ENCODE assay signal across 8 cellular contexts in the genomic region with DNA sequence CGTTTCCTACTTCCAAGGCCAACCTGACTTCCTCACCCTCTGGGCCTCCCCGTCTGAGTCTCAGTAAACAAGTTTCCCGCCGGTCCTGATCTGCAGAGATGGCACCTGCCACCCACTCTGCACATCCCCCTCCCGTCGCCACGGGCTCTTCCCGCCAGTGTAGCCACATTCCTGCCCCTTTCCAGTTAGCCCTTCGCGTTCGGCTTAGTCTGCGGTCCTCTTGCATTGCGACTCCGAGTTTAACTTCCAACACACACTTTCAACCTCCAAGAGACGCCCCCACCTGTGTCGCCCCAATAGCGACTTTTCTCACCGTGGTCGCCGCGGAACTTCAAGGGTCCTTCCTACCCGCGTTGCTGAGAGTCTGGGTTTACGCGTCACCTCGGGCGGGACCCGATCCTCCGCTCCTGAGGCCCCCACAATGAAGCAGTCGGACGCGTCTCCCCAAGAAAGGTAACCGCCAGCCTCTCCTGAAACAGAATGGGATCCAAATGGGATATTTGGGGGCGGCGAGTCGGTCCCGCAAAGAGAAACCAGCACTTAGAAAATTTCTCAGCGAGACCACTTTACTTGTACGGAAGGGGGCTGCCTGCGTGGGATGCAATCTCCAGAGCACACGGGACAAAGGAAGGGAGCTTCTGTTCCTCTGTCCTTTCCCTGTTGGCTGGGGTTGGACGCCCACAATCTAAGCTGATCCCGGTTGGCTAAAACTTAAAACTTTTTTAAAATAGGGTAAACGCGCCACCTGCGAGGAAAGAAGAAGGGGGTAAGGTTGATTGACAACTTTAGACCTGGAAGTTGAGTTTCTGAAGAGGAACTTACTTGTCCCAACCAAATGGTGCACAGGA. TPM values are rescaled to one million over a fixed set of nuclear protein-coding genes. Genes with fewer than 3 reads are reported as not detected.
DNase-seq lines count a peak whose midpoint lies in the region; ATAC-seq and TF ChIP-seq lines count a peak whose summit lies in the region.

No MANE protein-coding gene starts in this region.

- CTCF ChIA-PET in CD4-positive, alpha-beta memory T cell (lab: Charles Lee; ENCODE audit: partially characterized antibody) = interaction anchor here (1.1 kb wide), 1 partner anchor 40 kb away, joined by 4 read pairs; a partner anchor contains a TSS
- CTCF ChIA-PET in HCT116 (lab: Charles Lee) = interaction anchor here (0.9 to 1.9 kb wide), 4 partner anchors 13 to 61 kb away, joined by 3 to 5 read pairs (median 4); no protein-coding TSS in a partner anchor

- intact Hi-C loops in CD4-positive, alpha-beta memory T cell (cut with micrococcal nuclease) = no loop called here
- intact Hi-C loops in HCT116 (cut with micrococcal nuclease) = loop anchor here (1.0 kb wide), 1 partner anchor 36 kb away; no protein-coding TSS in a partner anchor

- peaks cover 0 to under 1% (median 0%) of the 10 kb centered on the region in 8 donors for H3K9me3 Mint-ChIP-seq in CD4-positive, alpha-beta memory T cell

- H2AFZ ChIP-seq in HCT116 (ENCODE audit: low read depth, low read length, poor library complexity, severe bottlenecking) (peak overlapping the region; percentile 61), parathyroid adenoma (peak overlapping the region; percentile 91)

- H3K27ac Mint-ChIP-seq in CD4-positive, alpha-beta memory T cell = peak overlapping the region; percentile 94 to 100 (median 98)

- H3K9me2 ChIP-seq in HCT116 (ENCODE audit: insufficient read depth) = no peaks in the 10 kb centered on the region

- ATAC-seq in HCT116 (peak; percentile 45), GM19328 (IDR thresholded peaks at IDR 0.05; ENCODE audit: unreplicated experiment) (no peak), HG02642 (IDR thresholded peaks at IDR 0.05; ENCODE audit: poor library complexity, unreplicated experiment) (no peak)

- peak in 2 of 5 donors; percentile 45 to 64 for DNase-seq in CD4-positive, alpha-beta memory T cell
- DNase-seq in HCT116 (ENCODE audit: low read depth, low spot score) = no peak
- DNase-seq in NCI-H748 treated with DMSO at 0.1 percent for 48 hours (lab: John Stamatoyannopoulos, UW) = peak; percentile 47
- DNase-seq in activated T-cell treated with anti-CD3 and anti-CD28 coated beads, Interleukin-2, amount 50 U/mL, for 48 hours = peak; percentile 71 to 75
- peak; percentile 63 for DNase-seq in fibroblast of villous mesenchyme (ENCODE audit: low read depth)

- RAD21 ChIA-PET in HCT116 (lab: Charles Lee; ENCODE audit: low non-redundant PET in 1 of 2, low total read pairs in 2 of 2, uncharacterized antibody in 2 of 2, unreplicated experiment in 2 of 2) = no interaction called here

- TSS peak; percentile 89 for BruUV-seq in HCT116 (replicated peaks; lab: Mats Ljungman, UMichigan)

- peaks cover 0 to 8% of the 10 kb centered on the region in 2 donors for H3K36me3 Mint-ChIP-seq in CD4-positive, alpha-beta memory T cell

- H3K9ac ChIP-seq in HCT116 (ENCODE audit: low read length) (peak overlapping the region; percentile 100), parathyroid adenoma (no peak overlapping the region)

- TF ChIP-seq RAD21 in HCT116 (IDR thresholded peaks at IDR 0.05; ENCODE audit: low read depth) = no peak

- POLR2A ChIA-PET in CD4-positive, alpha-beta memory T cell (lab: Charles Lee; ENCODE audit: partially characterized antibody) = interaction anchor here (0.6 to 3.5 kb wide), 11 partner anchors 13 to 108 kb away, joined by 3 to 25 read pairs (median 7); a partner anchor contains a TSS
- POLR2A ChIA-PET in HCT116 (lab: Charles Lee) = interaction anchor here (0.5 to 1.8 kb wide), 4 partner anchors 15 to 451 kb away, joined by 4 to 9 read pairs (median 7); no protein-coding TSS in a partner anchor

- peak overlapping the region; percentile 70 for H3K27ac ChIP-seq in CD4-positive, alpha-beta memory T cell (ENCODE audit: low read depth, low read length)
- H3K27ac ChIP-seq in HCT116 (ENCODE audit: low read depth, low read length) (peak overlapping the region; percentile 97), parathyroid adenoma (peak overlapping the region; percentile 69)

- no peaks in the 10 kb centered on the region for H3K9me3 ChIP-seq in CD4-positive, alpha-beta memory T cell (ENCODE audit: control insufficient read depth in 1 of 2, low read length in 2 of 2)
- H3K9me3 ChIP-seq in HCT116 (ENCODE audit: control insufficient read depth in 1 of 2, insufficient read depth in 1 of 2, low read depth in 1 of 2, low read length in 2 of 2) (no peaks in the 10 kb centered on the region), parathyroid adenoma (ENCODE audit: control insufficient read depth, low read length) (no peaks in the 10 kb centered on the region)

- peaks cover 6% of the 10 kb centered on the region; the same call in 1 of the 2 replicates for H4K20me1 ChIP-seq in HCT116 (ENCODE audit: insufficient read depth)

- H3K4me3 ChIP-seq in CD4-positive, alpha-beta memory T cell (ENCODE audit: low read length in 2 of 2) = peak overlapping the region; percentile 61 to 75
- H3K4me3 ChIP-seq in HCT116 (replicated peaks in 1 of 2; ENCODE audit: low read depth in 1 of 2, low read length in 2 of 2) (peak overlapping the region; percentile 71 to 96), fibroblast of villous mesenchyme (ENCODE audit: low read depth, low read length) (peak overlapping the region; percentile 52), parathyroid adenoma (ENCODE audit: low read depth, low read length) (peak overlapping the region; percentile 42)

- no peaks in the 10 kb centered on the region for H3K27me3 ChIP-seq in CD4-positive, alpha-beta memory T cell (ENCODE audit: insufficient read depth, low read length)
- H3K27me3 ChIP-seq in HCT116 (ENCODE audit: insufficient read depth, low read length) (no peaks in the 10 kb centered on the region), parathyroid adenoma (ENCODE audit: control insufficient read depth, insufficient read depth, low read length) (no peaks in the 10 kb centered on the region)

- H3K4me1 Mint-ChIP-seq in CD4-positive, alpha-beta memory T cell = peaks cover 16 to 44% (median 31%) of the 10 kb centered on the region in 4 donors

- peaks cover 40% of the 10 kb centered on the region for H3K4me1 ChIP-seq in CD4-positive, alpha-beta memory T cell (ENCODE audit: insufficient read depth, low read length)
- H3K4me1 ChIP-seq in HCT116 (ENCODE audit: control insufficient read depth in 1 of 2, insufficient read depth in 2 of 2, low read length in 2 of 2) = peaks cover 4 to 34% of the 10 kb centered on the region in 2 experiments; a peak in 3 of 4 replicates
- no peaks in the 10 kb centered on the region for H3K4me1 ChIP-seq in parathyroid adenoma

- H3K79me2 ChIP-seq in HCT116 (ENCODE audit: insufficient read depth, low read length) (peaks cover 40% of the 10 kb centered on the region), parathyroid adenoma (peaks cover 36% of the 10 kb centered on the region)

- H3K4me2 ChIP-seq in HCT116 (ENCODE audit: low read length) (peak overlapping the region; percentile 97), parathyroid adenoma (ENCODE audit: low read length) (peak overlapping the region; percentile 80)

- no peak for TF ChIP-seq POLR2A in HCT116 (IDR thresholded peaks at IDR 0.05; ENCODE audit: borderline replicate concordance, extremely low read depth, insufficient read depth, insufficient read length)

- no peaks in the 10 kb centered on the region for H3K27me3 Mint-ChIP-seq in CD4-positive, alpha-beta memory T cell

- H3K4me3 Mint-ChIP-seq in CD4-positive, alpha-beta memory T cell = peak overlapping the region; percentile 94 to 99 (median 98)

- TF ChIP-seq CTCF in HCT116 (IDR thresholded peaks at IDR 0.05 in 2 of 3, conservative IDR thresholded peaks at IDR 0.05 in 1 of 3; ENCODE audit: borderline replicate concordance in 1 of 3, insufficient read depth in 1 of 3, low read depth in 2 of 3, low read length in 2 of 3) = no peak
- no peak for TF ChIP-seq CTCF in fibroblast of villous mesenchyme (IDR thresholded peaks at IDR 0.05; ENCODE audit: insufficient read depth, low read depth, low read length)
- no peak for TF ChIP-seq CTCF in parathyroid adenoma (IDR thresholded peaks at IDR 0.05)

- no peaks in the 10 kb centered on the region for H3K36me3 ChIP-seq in CD4-positive, alpha-beta memory T cell (ENCODE audit: insufficient read depth, low read length)
- H3K36me3 ChIP-seq in HCT116 (ENCODE audit: control insufficient read depth in 1 of 2, insufficient read depth in 2 of 2, low read length in 2 of 2) = peaks cover 1 to 9% of the 10 kb centered on the region in 2 experiments; a peak in 1 of 4 replicates
- H3K36me3 ChIP-seq in parathyroid adenoma (ENCODE audit: control insufficient read depth, insufficient read depth, low read length) = no peaks in the 10 kb centered on the region

TF ChIP-seq in HCT116, 20 proteins besides CTCF, POLR2A, EP300 and RAD21:
- TF ChIP-seq YY1 (IDR thresholded peaks at IDR 0.05; ENCODE audit: extremely low read depth, insufficient replicate concordance, low read depth, low read length) (peak; percentile 18), TCF7L2 (IDR thresholded peaks at IDR 0.05; ENCODE audit: borderline replicate concordance, extremely low read depth, insufficient read depth, insufficient read length) (peak; percentile 73), EZH2phosphoT487 (IDR thresholded peaks at IDR 0.05; ENCODE audit: borderline replicate concordance) (no peak), SP1 (IDR thresholded peaks at IDR 0.05; ENCODE audit: low read depth) (no peak; the same call in 1 of the 2 replicates), FOSL1 (IDR thresholded peaks at IDR 0.05; ENCODE audit: low read depth) (no peak)
- TF ChIP-seq, protein P1, sequence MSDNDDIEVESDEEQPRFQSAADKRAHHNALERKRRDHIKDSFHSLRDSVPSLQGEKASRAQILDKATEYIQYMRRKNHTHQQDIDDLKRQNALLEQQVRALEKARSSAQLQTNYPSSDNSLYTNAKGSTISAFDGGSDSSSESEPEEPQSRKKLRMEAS (IDR thresholded peaks at IDR 0.05) = peak; percentile 59; the same call in 1 of the 2 replicates

RNA-seq across cellular contexts. Expression of a gene that starts 1.0 kb away (rescaled TPM):
- 100 to 1,000 TPM; 150 to 151 TPM for total RNA-seq in CD4-positive, alpha-beta memory T cell
- polyA plus RNA-seq in CD4-positive, alpha-beta memory T cell = 100 to 1,000 TPM; 332 to 346 TPM
- 603 TPM for total RNA-seq in HCT116 (2021; ENCODE audit: unreplicated experiment)
- polyA plus RNA-seq in HCT116 (2012) = 735 and 929 TPM in 2 replicates
- total RNA-seq in fibroblast of villous mesenchyme = 191 and 207 TPM in 2 replicates

RNA-seq across cellular contexts. Expression of a gene that starts 18.3 kb away (rescaled TPM):
- 1 to 10 TPM; 2.5 to 2.9 TPM for total RNA-seq in CD4-positive, alpha-beta memory T cell
- not detected for polyA plus RNA-seq in CD4-positive, alpha-beta memory T cell
- total RNA-seq in HCT116 (2021; ENCODE audit: unreplicated experiment) (2.4 TPM), fibroblast of villous mesenchyme (0.32 and 0.86 TPM in 2 replicates)
- 2.3 TPM in 2 replicates for polyA plus RNA-seq in HCT116 (2012)

RNA-seq across cellular contexts. Expression of a gene that starts 27.5 kb away (rescaled TPM):
- 10 to 100 TPM; 25.5 to 28.7 TPM for total RNA-seq in CD4-positive, alpha-beta memory T cell
- polyA plus RNA-seq in CD4-positive, alpha-beta memory T cell = 100 to 1,000 TPM in 1 of 2 donors, 10 to 100 TPM in 1; 82.1 to 122 TPM
- 0.59 TPM for total RNA-seq in HCT116 (2021; ENCODE audit: unreplicated experiment)
- polyA plus RNA-seq in HCT116 (2012) = 0.53 and 0.67 TPM in 2 replicates
- 0.32 and 0.43 TPM in 2 replicates for total RNA-seq in fibroblast of villous mesenchyme

RNA-seq across cellular contexts. Expression of a gene that starts 39.8 kb away (rescaled TPM):
- 10 to 100 TPM; 44.4 to 46.6 TPM for total RNA-seq in CD4-positive, alpha-beta memory T cell
- polyA plus RNA-seq in CD4-positive, alpha-beta memory T cell = 10 to 100 TPM; 26.7 to 44.0 TPM
- total RNA-seq in HCT116 (2021; ENCODE audit: unreplicated experiment) = 87.4 TPM
- polyA plus RNA-seq in HCT116 (2012) = 89.3 and 95.6 TPM in 2 replicates
- 52.2 and 53.1 TPM in 2 replicates for total RNA-seq in fibroblast of villous mesenchyme

Comparison
In these comparisons a context has a peak if more than half of its experiments do, and no peak if none do; other contexts are left out.
1. RNA of a gene that starts 27.5 kb away (total RNA-seq): 25.5 to 28.7 TPM in CD4-positive, alpha-beta memory T cell; 0.59 TPM in HCT116 (single experiment) and 0.32 to 0.43 TPM in fibroblast of villous mesenchyme; every median in the first group is over 10 times any median in the second.
2. Peak in every context shown above with its lines, with median percentiles within 50 percentile points of each other: H3K27ac ChIP-seq and H3K4me3 ChIP-seq.